In the genomic region with DNA sequence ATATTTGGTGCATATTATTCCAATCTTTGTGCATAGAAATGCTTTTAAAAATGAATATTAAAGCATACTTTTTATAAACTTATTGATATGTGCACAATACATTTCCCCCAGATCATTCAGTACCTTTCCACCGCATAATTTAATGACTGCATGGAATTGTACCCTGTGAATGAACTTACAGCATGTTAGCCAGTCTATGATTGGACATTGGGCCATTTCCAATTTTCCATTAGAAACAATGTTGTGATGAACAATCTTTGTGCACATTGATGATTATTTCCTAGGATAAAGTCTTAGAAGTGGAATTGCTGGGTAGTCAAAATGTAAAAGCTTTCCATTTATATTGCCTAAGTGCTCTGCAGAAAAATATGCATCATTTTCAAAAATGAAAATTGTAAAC, we compare ENCODE assay signal across 16 cellular contexts.
A peak's percentile ranks its signal among the peaks of the same experiment; 100 is the strongest.
DNase-seq lines count a peak whose midpoint lies in the region; ATAC-seq, FAIRE-seq and TF ChIP-seq lines count a peak whose summit lies in the region.
"Had no signal": no experiment of that assay in that cellular context is flagged by ENCODE, and none has a peak within 500 bp of the region (broad histone marks: within the 10 kb centered on the region; RNA-seq: fewer than 3 reads in every experiment).

No MANE protein-coding gene starts in this region.

- DNase-seq in IMR-90 (no peak), astrocyte (ENCODE audit: low read depth) (peak; percentile 55), erythroblast (lab: John Stamatoyannopoulos, UW) (peak; percentile 26 to 34), osteocyte (ENCODE audit: extremely low spot score, unreplicated experiment) (no peak), SKM-1 treated with dmso at 0.1 percent for 144 hours (lab: John Stamatoyannopoulos, UW; ENCODE audit: unreplicated experiment) (no peak), H54 (ENCODE audit: insufficient read length, low spot score) (no peak)
- no peak for DNase-seq in activated naive CD8-positive, alpha-beta T cell treated with anti-CD3 and anti-CD28 coated beads for 36 hours
- DNase-seq: C1 segment of cervical spinal cord; Calu3; CD4-positive, alpha-beta T cell; DMS 273 treated with DMSO at 0.1 percent for 48 hours; HCEC 1CT; HFFc6 had no signal

- POLR2A ChIA-PET in IMR-90 (lab: Charles Lee; ENCODE audit: unreplicated experiment): interaction anchor here (0.6 kb wide), 1 partner anchor 224 kb away, joined by 3 read pairs; no protein-coding TSS in a partner anchor

- H3K9me3 Mint-ChIP-seq in astrocyte (ENCODE audit: unreplicated experiment): no peaks in the 10 kb centered on the region
- H3K9me3 Mint-ChIP-seq in osteocyte (ENCODE audit: unreplicated experiment): no peaks in the 10 kb centered on the region
- H3K9me3 Mint-ChIP-seq in activated naive CD8-positive, alpha-beta T cell treated with anti-CD3 and anti-CD28 coated beads for 36 hours: peaks cover 3% of the 10 kb centered on the region
- H3K9me3 Mint-ChIP-seq: CD4-positive, alpha-beta T cell; HFFc6 had no signal

- no peak overlapping the region for H2AK9ac ChIP-seq in IMR-90 (replicated peaks; ENCODE audit: low read depth, low read length, poor library complexity)

- H3K9me1 ChIP-seq in IMR-90 (ENCODE audit: insufficient read depth, low read length): peaks cover 4% of the 10 kb centered on the region; the same call in 1 of the 2 replicates

- 0 out of 4 replicates have a peak overlapping the region, but pooled peaks of 1 of the 2 experiments have one; percentile 15 for H4K8ac ChIP-seq in IMR-90 (ENCODE audit: low read depth in 2 of 2, low read length in 2 of 2)

- peaks cover 20% of the 10 kb centered on the region for H3K36me3 Mint-ChIP-seq in astrocyte (ENCODE audit: low read depth, unreplicated experiment)
- peaks cover 47% of the 10 kb centered on the region for H3K36me3 Mint-ChIP-seq in osteocyte (ENCODE audit: unreplicated experiment)
- peaks cover 13% of the 10 kb centered on the region for H3K36me3 Mint-ChIP-seq in activated naive CD8-positive, alpha-beta T cell treated with anti-CD3 and anti-CD28 coated beads for 36 hours

- no peak overlapping the region for H4K91ac ChIP-seq in IMR-90 (ENCODE audit: insufficient read depth, low read depth, low read length)

- dilution Hi-C loops in IMR-90 (cut with HindIII; ENCODE audit: low sequenced_read_pairs, unreplicated experiment): no loop called here

- H3K4me1 Mint-ChIP-seq in astrocyte (ENCODE audit: low read depth, unreplicated experiment) (peaks cover 4% of the 10 kb centered on the region), osteocyte (ENCODE audit: unreplicated experiment) (peaks cover 47% of the 10 kb centered on the region)
- H3K4me1 Mint-ChIP-seq in activated naive CD8-positive, alpha-beta T cell treated with anti-CD3 and anti-CD28 coated beads for 36 hours: peaks cover 2% of the 10 kb centered on the region
- H3K4me1 Mint-ChIP-seq: B cell had no signal

- H3K27ac Mint-ChIP-seq in astrocyte (ENCODE audit: unreplicated experiment): no peak overlapping the region
- peak overlapping the region; percentile 77 for H3K27ac Mint-ChIP-seq in osteocyte (ENCODE audit: unreplicated experiment)
- H3K27ac Mint-ChIP-seq in activated naive CD8-positive, alpha-beta T cell treated with anti-CD3 and anti-CD28 coated beads for 36 hours: no peak overlapping the region
- H3K27ac Mint-ChIP-seq: B cell; CD4-positive, alpha-beta T cell; HFFc6 had no signal

- H3K4me2 ChIP-seq in IMR-90 (ENCODE audit: low read depth, low read length) (no peak overlapping the region; the same call in 1 of the 2 replicates), astrocyte (ENCODE audit: low read length) (peak overlapping the region; percentile 66)

- H3K79me1 ChIP-seq in IMR-90 (ENCODE audit: low read depth in 1 of 2, low read length in 2 of 2): no peaks in the 10 kb centered on the region

- H4K20me1 ChIP-seq in IMR-90 (ENCODE audit: insufficient read depth, low read length) (no peaks in the 10 kb centered on the region), astrocyte (ENCODE audit: insufficient read depth, low read length) (no peaks in the 10 kb centered on the region)

- no peak overlapping the region for H3K14ac ChIP-seq in IMR-90 (replicated peaks; ENCODE audit: low read depth, low read length)

- CTCF ChIA-PET in IMR-90 (lab: Yijun Ruan, JAX): no interaction called here

- ATAC-seq in IMR-90 (ENCODE audit: low read depth) (no peak; the same call in 1 of the 2 replicates), GM19455 (IDR thresholded peaks at IDR 0.05; ENCODE audit: unreplicated experiment) (no peak)

- H2BK5ac ChIP-seq in IMR-90 (ENCODE audit: low read depth, low read length, poor library complexity, severe bottlenecking): peak overlapping the region; percentile 30

- intact Hi-C loops in IMR-90 (cut with micrococcal nuclease): no loop called here

- H3K9ac ChIP-seq in IMR-90 (ENCODE audit: low read depth, low read length) (no peak overlapping the region), astrocyte (ENCODE audit: low read length) (no peak overlapping the region)

- no CpG with 5 or more reads among the region's 1 CpG for WGBS in IMR-90 (ENCODE audit: extremely low coverage in 2 of 2, insufficient read length in 1 of 2), 2 experiments

- FAIRE-seq in astrocyte (lab: Jason Lieb, UNC) (no peak), H54 (lab: Jason Lieb, UNC) (no peak)
- FAIRE-seq: H1 had no signal

- BruUV-seq in IMR-90 (replicated peaks; lab: Mats Ljungman, UMichigan): no TSS peak

- no peak overlapping the region for H2AK5ac ChIP-seq in IMR-90 (ENCODE audit: low read depth, low read length)

- no peak overlapping the region for H3K56ac ChIP-seq in IMR-90 (ENCODE audit: extremely low read depth, insufficient read depth, low read length)

- no peaks in the 10 kb centered on the region for H3K27me3 ChIP-seq in IMR-90 (ENCODE audit: control insufficient read depth, insufficient read depth, low read length)
- no peaks in the 10 kb centered on the region for H3K27me3 ChIP-seq in astrocyte (ENCODE audit: insufficient read depth, low read length)

- H3K27me3 Mint-ChIP-seq in astrocyte (ENCODE audit: low read depth, unreplicated experiment) (no peaks in the 10 kb centered on the region), osteocyte (ENCODE audit: unreplicated experiment) (no peaks in the 10 kb centered on the region)
- H3K27me3 Mint-ChIP-seq in activated naive CD8-positive, alpha-beta T cell treated with anti-CD3 and anti-CD28 coated beads for 36 hours: no peaks in the 10 kb centered on the region
- H3K27me3 Mint-ChIP-seq: B cell; CD4-positive, alpha-beta T cell had no signal

- no peaks in the 10 kb centered on the region for H3K9me3 ChIP-seq in IMR-90 (ENCODE audit: control insufficient read depth, insufficient read depth, low read length)
- no peaks in the 10 kb centered on the region for H3K9me3 ChIP-seq in astrocyte (ENCODE audit: insufficient read depth, low read depth, low read length)

- in situ Hi-C loops in IMR-90 (cut with MboI; ENCODE audit: low sequenced_read_pairs): no loop called here

- no peak for TF ChIP-seq CTCF in IMR-90 (conservative IDR thresholded peaks at IDR 0.05; ENCODE audit: low read depth, low read length)
- TF ChIP-seq CTCF in astrocyte (IDR thresholded peaks at IDR 0.05; ENCODE audit: insufficient read depth, low read depth, low read length): no peak
- TF ChIP-seq CTCF in osteocyte (IDR thresholded peaks at IDR 0.05): no peak

- TF ChIP-seq POLR2A in IMR-90 (IDR thresholded peaks at IDR 0.05; ENCODE audit: low read depth, low read length): no peak
- peak; percentile 1 for TF ChIP-seq POLR2A in erythroblast (IDR thresholded peaks at IDR 0.05; ENCODE audit: low read length)
- TF ChIP-seq POLR2A in H54 (IDR thresholded peaks at IDR 0.05; ENCODE audit: low read depth, low read length): no peak

- H3K4me3 ChIP-seq in IMR-90 (ENCODE audit: insufficient read depth, low read depth, low read length) (no peak overlapping the region), astrocyte (ENCODE audit: insufficient read depth, low read depth, low read length) (no peak overlapping the region)

- H3K4ac ChIP-seq in IMR-90 (ENCODE audit: low read depth, low read length): no peak overlapping the region

- no peak overlapping the region for H4K5ac ChIP-seq in IMR-90 (ENCODE audit: low read depth, low read length)

- H3K23ac ChIP-seq in IMR-90 (ENCODE audit: low read depth, low read length): no peak overlapping the region

- H3K27ac ChIP-seq in IMR-90 (ENCODE audit: insufficient read depth, low read length): no peak overlapping the region
- H3K27ac ChIP-seq in astrocyte (ENCODE audit: low read depth, low read length): no peak overlapping the region

- no peak for TF ChIP-seq RAD21 in IMR-90 (IDR thresholded peaks at IDR 0.05; ENCODE audit: low read length)

- no peak overlapping the region for H3K18ac ChIP-seq in IMR-90 (ENCODE audit: low read depth, low read length)

- no peak overlapping the region for H2BK15ac ChIP-seq in IMR-90 (ENCODE audit: low read depth, low read length)

- H2BK20ac ChIP-seq in IMR-90 (ENCODE audit: low read depth, low read length): no peak overlapping the region

- H3K4me1 ChIP-seq in IMR-90 (ENCODE audit: control insufficient read depth, insufficient read depth, low read length): peaks cover 3% of the 10 kb centered on the region; the same call in 1 of the 2 replicates
- peaks cover 9% of the 10 kb centered on the region for H3K4me1 ChIP-seq in astrocyte (ENCODE audit: insufficient read depth, low read length)

- H2BK120ac ChIP-seq in IMR-90 (ENCODE audit: low read depth, low read length): no peak overlapping the region

- H3K36me3 ChIP-seq in IMR-90 (ENCODE audit: control insufficient read depth, insufficient read depth, low read length) (peaks cover 7% of the 10 kb centered on the region; the same call in 1 of the 2 replicates), astrocyte (ENCODE audit: insufficient read depth, low read length) (peaks cover 6% of the 10 kb centered on the region)

- H3K79me2 ChIP-seq in astrocyte (ENCODE audit: insufficient read depth, low read length): no peaks in the 10 kb centered on the region

- H2AFZ ChIP-seq in IMR-90 (replicated peaks; ENCODE audit: low read length, poor library complexity): no peak overlapping the region
- no peak overlapping the region for H2AFZ ChIP-seq in astrocyte (ENCODE audit: low read depth, low read length)

- H3K4me3 Mint-ChIP-seq in astrocyte (ENCODE audit: unreplicated experiment): no peak overlapping the region
- H3K4me3 Mint-ChIP-seq in osteocyte (ENCODE audit: unreplicated experiment): peak overlapping the region; percentile 56
- H3K4me3 Mint-ChIP-seq in activated naive CD8-positive, alpha-beta T cell treated with anti-CD3 and anti-CD28 coated beads for 36 hours: no peak overlapping the region
- H3K4me3 Mint-ChIP-seq: B cell; CD4-positive, alpha-beta T cell; HFFc6 had no signal

TF ChIP-seq in IMR-90, 13 proteins besides CTCF, POLR2A, EP300 and RAD21:
- TF ChIP-seq SMC3 (IDR thresholded peaks at IDR 0.05; ENCODE audit: low read depth, low read length): no peak
- no peak for TF ChIP-seq NFE2L2 (IDR thresholded peaks at IDR 0.05; ENCODE audit: low read depth, low read length)
- no peak for TF ChIP-seq BHLHE40 (IDR thresholded peaks at IDR 0.05; ENCODE audit: low read depth, low read length)
TF ChIP-seq in IMR-90: peak in this region for 0.

Comparison
In these comparisons a context has a peak if more than half of its experiments do, and no peak if none do; other contexts are left out.
1. DNase-seq: peak in astrocyte (single experiment) and erythroblast (2 of 2); none in IMR-90 (single experiment), osteocyte (single experiment), activated naive CD8-positive, alpha-beta T cell treated with anti-CD3 and anti-CD28 coated beads for 36 hours (single experiment), SKM-1 treated with dmso at 0.1 percent for 144 hours (single experiment) and H54 (single experiment).